In genomic region chr11:25602149-25602548, GRCh38 we compare ENCODE assay signal across 17 cellular contexts.
A peak's percentile ranks its signal among the peaks of the same experiment; 100 is the strongest.
DNase-seq lines count a peak whose midpoint lies in the region; TF ChIP-seq lines count a peak whose summit lies in the region.
"Had no signal": no experiment of that assay in that cellular context is flagged by ENCODE, and none has a peak within 500 bp of the region (broad histone marks: within the 10 kb centered on the region; RNA-seq: fewer than 3 reads in every experiment).

No MANE protein-coding gene starts in this region.

- H3K4ac ChIP-seq in neuronal stem cell (ENCODE audit: low read length): no peak overlapping the region

- H3K4me1 ChIP-seq in NT2/D1 (ENCODE audit: insufficient read depth, insufficient read length): no peaks in the 10 kb centered on the region
- no peaks in the 10 kb centered on the region for H3K4me1 ChIP-seq in endodermal cell (ENCODE audit: control insufficient read depth, insufficient read depth, low read length)
- H3K4me1 ChIP-seq in neuronal stem cell (ENCODE audit: control insufficient read depth in 2 of 2, insufficient read depth in 1 of 2, low read depth in 1 of 2, low read length in 2 of 2): peaks cover 0 to 6% of the 10 kb centered on the region in 2 donors
- H3K4me1 ChIP-seq: BLaER1, Caco-2 had no signal

- in situ Hi-C loops in ACHN (cut with HindIII; ENCODE audit: low pct_ligation_motif_present, low pct_unique_long_range_greater_than_20kb, low sequenced_read_pairs): no loop called here

- no peaks in the 10 kb centered on the region for H3K9me3 ChIP-seq in NT2/D1 (ENCODE audit: insufficient read depth, low read length)
- H3K9me3 ChIP-seq in endodermal cell (ENCODE audit: control insufficient read depth, low read length): peaks cover 23% of the 10 kb centered on the region
- no peaks in the 10 kb centered on the region for H3K9me3 ChIP-seq in neuronal stem cell (replicated peaks in 1 of 2; ENCODE audit: control insufficient read depth in 2 of 2, insufficient read depth in 1 of 2, low read depth in 1 of 2, low read length in 2 of 2)
- H3K9me3 ChIP-seq: BLaER1, Caco-2 had no signal

- TF ChIP-seq CTCF in endodermal cell (conservative IDR thresholded peaks at IDR 0.05): no peak

- DNase-seq in NT2/D1 (ENCODE audit: low read depth, low spot score) (peak; percentile 8), endodermal cell (no peak), iPS-NIHi7 (ENCODE audit: extremely low spot score) (peak; percentile 10), neuronal stem cell (ENCODE audit: low spot score) (peak; percentile 36), ACHN (no peak), NCI-H510A treated with DMSO at 0.1 percent for 48 hours (lab: John Stamatoyannopoulos, UW) (no peak), activated gamma-delta T cell treated with Interleukin-2 at 50 U/mL for 16 hours (no peak)
- DNase-seq: Caco-2; CD4-positive, CD25-positive, alpha-beta regulatory T cell; CD8-positive, alpha-beta T cell; DMS153; DND-41; GM23248; H9 had no signal

- H2AK5ac ChIP-seq in neuronal stem cell (ENCODE audit: low read depth, low read length): no peak overlapping the region

- no peak overlapping the region for H3K18ac ChIP-seq in neuronal stem cell (ENCODE audit: low read length)

- H3K14ac ChIP-seq in neuronal stem cell (ENCODE audit: low read length): no peak overlapping the region

- H3K9me3 Mint-ChIP-seq in endodermal cell: peaks cover 23% of the 10 kb centered on the region

- no peaks in the 10 kb centered on the region for H3K27me3 ChIP-seq in NT2/D1 (ENCODE audit: insufficient read depth, insufficient read length)
- H3K27me3 ChIP-seq in endodermal cell (ENCODE audit: control insufficient read depth, insufficient read depth, low read length, poor library complexity, severe bottlenecking): no peaks in the 10 kb centered on the region
- H3K27me3 ChIP-seq in neuronal stem cell (ENCODE audit: control insufficient read depth in 3 of 3, insufficient read depth in 3 of 3, low read depth in 1 of 3, low read length in 3 of 3): no peaks in the 10 kb centered on the region
- H3K27me3 ChIP-seq: BLaER1 had no signal

- H3K36me3 Mint-ChIP-seq in endodermal cell (ENCODE audit: low read depth): peaks cover 16% of the 10 kb centered on the region
- H3K36me3 Mint-ChIP-seq: CD4-positive, CD25-positive, alpha-beta regulatory T cell; CD8-positive, alpha-beta T cell had no signal

- no peaks in the 10 kb centered on the region for H3K36me3 ChIP-seq in NT2/D1 (ENCODE audit: insufficient read depth, insufficient read length, low read length)
- H3K36me3 ChIP-seq in endodermal cell (ENCODE audit: control insufficient read depth, insufficient read depth, low read length): no peaks in the 10 kb centered on the region
- H3K36me3 ChIP-seq in neuronal stem cell (replicated peaks in 1 of 2; ENCODE audit: control insufficient read depth in 2 of 2, insufficient read depth in 2 of 2, low read length in 2 of 2): no peaks in the 10 kb centered on the region
- H3K36me3 ChIP-seq: BLaER1 had no signal

- H3K23ac ChIP-seq in neuronal stem cell (ENCODE audit: low read depth, low read length, poor library complexity): no peak overlapping the region

- H2BK12ac ChIP-seq in neuronal stem cell (ENCODE audit: low read length): no peak overlapping the region

- H2BK5ac ChIP-seq in neuronal stem cell (ENCODE audit: low read length): no peak overlapping the region

- H4K8ac ChIP-seq in neuronal stem cell (ENCODE audit: low read depth, low read length): no peak overlapping the region

- no peak overlapping the region for H3K4me3 Mint-ChIP-seq in endodermal cell
- H3K4me3 Mint-ChIP-seq: B cell; CD4-positive, CD25-positive, alpha-beta regulatory T cell; CD8-positive, alpha-beta T cell; H9 had no signal

- no peak overlapping the region for H2AFZ ChIP-seq in neuronal stem cell (ENCODE audit: low read length)
- H2AFZ ChIP-seq: GM23248 had no signal

- H3K4me3 ChIP-seq in NT2/D1 (ENCODE audit: insufficient read length, low read depth) (no peak overlapping the region), endodermal cell (ENCODE audit: low read length) (no peak overlapping the region), neuronal stem cell (ENCODE audit: low read length in 2 of 2) (no peak overlapping the region)
- H3K4me3 ChIP-seq: BLaER1, GM23248 had no signal

- H3K9ac ChIP-seq in NT2/D1 (ENCODE audit: insufficient read length, low read depth) (no peak overlapping the region), endodermal cell (ENCODE audit: extremely low read depth, low read length, poor library complexity, severe bottlenecking) (no peak overlapping the region), neuronal stem cell (ENCODE audit: low read depth, low read length, poor library complexity) (no peak overlapping the region)
- H3K9ac ChIP-seq: BLaER1, GM23248 had no signal

- H3K4me1 Mint-ChIP-seq in endodermal cell: peaks cover 11% of the 10 kb centered on the region
- H3K4me1 Mint-ChIP-seq: B cell; CD4-positive, CD25-positive, alpha-beta regulatory T cell had no signal

- peak overlapping the region; percentile 55 for H3K27ac Mint-ChIP-seq in endodermal cell
- H3K27ac Mint-ChIP-seq: B cell; CD4-positive, CD25-positive, alpha-beta regulatory T cell; CD8-positive, alpha-beta T cell; H9 had no signal

- H3K79me1 ChIP-seq in neuronal stem cell (ENCODE audit: low read depth, low read length): no peaks in the 10 kb centered on the region

- H3K27me3 Mint-ChIP-seq in endodermal cell (ENCODE audit: insufficient read depth): no peaks in the 10 kb centered on the region
- H3K27me3 Mint-ChIP-seq: B cell; CD4-positive, CD25-positive, alpha-beta regulatory T cell had no signal

- no peak overlapping the region for H2BK15ac ChIP-seq in neuronal stem cell (ENCODE audit: low read length)

- H4K91ac ChIP-seq in neuronal stem cell (ENCODE audit: low read depth, low read length, poor library complexity): no peak overlapping the region

- 50 to 69% methylated on average over 1 of the region's 2 CpGs for WGBS in endodermal cell (ENCODE audit: insufficient coverage in 1 of 2, insufficient read length in 1 of 2), 2 experiments
- WGBS in neuronal stem cell (ENCODE audit: extremely low coverage in 2 of 2, insufficient read length in 2 of 2, insufficient replicate concordance in 1 of 2), 2 donors: no CpG with 5 or more reads among the region's 2 CpGs

- H2BK120ac ChIP-seq in neuronal stem cell (ENCODE audit: low read depth, low read length): no peak overlapping the region

- H3K4me2 ChIP-seq in neuronal stem cell (ENCODE audit: insufficient read depth, low read length, poor library complexity, severe bottlenecking): no peak overlapping the region
- H3K4me2 ChIP-seq: BLaER1 had no signal

- no peak overlapping the region for H3K27ac ChIP-seq in endodermal cell (ENCODE audit: low read depth, low read length)
- no peak overlapping the region for H3K27ac ChIP-seq in neuronal stem cell (replicated peaks; ENCODE audit: low read length)
- H3K27ac ChIP-seq: BLaER1, C4-2B, GM23248 had no signal

Comparison
In these comparisons a context has a peak if more than half of its experiments do, and no peak if none do; other contexts are left out.
1. DNase-seq: peak in NT2/D1 (single experiment), iPS-NIHi7 (single experiment) and neuronal stem cell (single experiment); none in endodermal cell (single experiment), ACHN (single experiment), NCI-H510A treated with DMSO at 0.1 percent for 48 hours (single experiment) and activated gamma-delta T cell treated with Interleukin-2 at 50 U/mL for 16 hours (single experiment).